In genomic region chr7:114026486-114027089, GRCh38 we compare ENCODE assay signal across 8 cellular contexts.
DNase-seq lines count a peak whose midpoint lies in the region; ATAC-seq, FAIRE-seq and TF ChIP-seq lines count a peak whose summit lies in the region.

No MANE protein-coding gene starts in this region.

- 0 to 5% methylated on average over 1 of the region's 1 CpG for WGBS in upper lobe of left lung, 2 donors

- H3K9me3 ChIP-seq in ascending aorta (no peaks in the 10 kb centered on the region), upper lobe of left lung (no peaks in the 10 kb centered on the region)

- no peak for TF ChIP-seq POLR2A in upper lobe of left lung (IDR thresholded peaks at IDR 0.05)

- H3K4me1 ChIP-seq in ascending aorta (no peaks in the 10 kb centered on the region), upper lobe of left lung (no peaks in the 10 kb centered on the region)

- H3K27ac ChIP-seq in ascending aorta (no peak overlapping the region), upper lobe of left lung (no peak overlapping the region)

- FAIRE-seq in D721Med (lab: Jason Lieb, UNC) (no peak), GM19239 (lab: Jason Lieb, UNC) (peak; percentile 23)

- peak; percentile 77 for TF ChIP-seq CTCF in D721Med (IDR thresholded peaks at IDR 0.05; ENCODE audit: insufficient read depth, missing control alignments)
- TF ChIP-seq CTCF in ascending aorta (IDR thresholded peaks at IDR 0.05): peak; percentile 28 to 71 (median 60)
- TF ChIP-seq CTCF in upper lobe of left lung (IDR thresholded peaks at IDR 0.05): peak in 4 of 6 experiments; percentile 43 to 55 (median 46)

- H3K4me3 ChIP-seq in ascending aorta (no peak overlapping the region), upper lobe of left lung (no peak overlapping the region)

- H3K27me3 ChIP-seq in ascending aorta: no peaks in the 10 kb centered on the region
- no peaks in the 10 kb centered on the region for H3K27me3 ChIP-seq in upper lobe of left lung

- ATAC-seq in HG03354 (IDR thresholded peaks at IDR 0.05; ENCODE audit: poor library complexity, severe bottlenecking, unreplicated experiment) (peak; percentile 88), upper lobe of left lung (ENCODE audit: low FRiP score in 2 of 2) (peak in 1 of 2 donors; percentile 56)

- DNase-seq in D721Med (ENCODE audit: insufficient read length, low spot score) (no peak), GM19239 (ENCODE audit: insufficient read length, low spot score) (peak; percentile 4), NCI-H2227 treated with DMSO at 0.1 percent for 48 hours (lab: John Stamatoyannopoulos, UW) (peak; percentile 14), ascending aorta (ENCODE audit: low spot score in 2 of 2) (no peak), iris pigment epithelial cell (ENCODE audit: low read depth) (peak; percentile 49), upper lobe of left lung (no peak)
- no peak for DNase-seq in NK-92 treated with Interleukin-12 subunit alpha and Interleukin-12 subunit beta, amount 100 ng/mL, for 24 hours (lab: John Stamatoyannopoulos, UW)

- intact Hi-C loops in ascending aorta (cut with DNase I): loop anchor here (2.0 kb wide), 1 partner anchor 1824 kb away; no protein-coding TSS in a partner anchor

- H3K36me3 ChIP-seq in ascending aorta (no peaks in the 10 kb centered on the region), upper lobe of left lung (no peaks in the 10 kb centered on the region)

- TF ChIP-seq EP300 in upper lobe of left lung (IDR thresholded peaks at IDR 0.05): no peak

Comparison
In these comparisons a context has a peak if more than half of its experiments do, and no peak if none do; other contexts are left out.
1. DNase-seq: peak in GM19239 (single experiment), NCI-H2227 treated with DMSO at 0.1 percent for 48 hours (single experiment) and iris pigment epithelial cell (single experiment); none in D721Med (single experiment), ascending aorta (0 of 2), upper lobe of left lung (0 of 2) and NK-92 treated with Interleukin-12 subunit alpha and Interleukin-12 subunit beta, amount 100 ng/mL, for 24 hours (single experiment).
2. Peak in every context shown above with its lines, with median percentiles within 50 percentile points of each other: CTCF ChIP-seq.